Comparison of ENCODE assay signal across 1 cellular context in genomic region chrX:331772-332495, GRCh38.
TF ChIP-seq lines count a peak whose summit lies in the region.

No MANE protein-coding gene starts in this region.

TF ChIP-seq in endothelial cell of umbilical vein, 7 proteins besides CTCF, POLR2A, EP300 and RAD21:
- TF ChIP-seq GATA2 (IDR thresholded peaks at IDR 0.05; ENCODE audit: insufficient read depth, insufficient read length, low read depth, low read length) (no peak), FOS (IDR thresholded peaks at IDR 0.05; ENCODE audit: borderline replicate concordance, insufficient read depth, low read length) (no peak), POLR2AphosphoS5 (IDR thresholded peaks at IDR 0.05; ENCODE audit: insufficient read depth, low read depth, low read length) (no peak), EZH2 (IDR thresholded peaks at IDR 0.05; ENCODE audit: borderline replicate concordance, low read depth, low read length, severe bottlenecking) (no peak), JUN (IDR thresholded peaks at IDR 0.05; ENCODE audit: borderline replicate concordance, insufficient read depth, insufficient read length, low read depth) (no peak), MYC (IDR thresholded peaks at IDR 0.05; ENCODE audit: low read depth, low read length) (no peak), MAX (IDR thresholded peaks at IDR 0.05; ENCODE audit: insufficient read depth, insufficient read length) (no peak)
